Comparison of ENCODE assay signal across 8 cellular contexts in the genomic region with DNA sequence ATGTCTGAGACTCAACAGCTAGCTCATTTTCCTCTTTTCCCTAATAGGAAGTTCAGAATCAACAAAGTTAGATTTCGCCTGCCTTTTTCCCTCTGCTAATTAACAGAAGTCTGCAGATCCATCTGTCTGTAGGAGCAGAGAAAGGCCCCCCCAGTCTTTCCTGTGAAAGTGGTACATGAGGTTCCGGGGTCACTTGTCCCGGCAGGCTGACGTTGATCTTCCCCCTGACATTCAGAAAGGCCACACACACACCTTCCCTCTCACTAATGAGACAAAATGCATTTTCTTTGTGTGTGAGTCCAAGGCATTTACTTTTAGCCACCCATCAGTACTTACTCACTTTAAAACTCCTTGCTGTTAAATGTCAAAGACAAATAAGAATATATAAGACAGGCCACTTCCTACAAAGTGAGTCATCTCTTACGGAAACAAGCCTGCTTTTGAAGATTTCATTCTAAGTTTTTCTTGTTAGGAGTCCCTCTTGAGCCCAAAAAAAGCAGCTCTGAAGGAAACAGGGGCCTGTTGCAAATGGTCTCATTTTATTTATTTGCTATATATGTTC.
DNase-seq lines count a peak whose midpoint lies in the region; ATAC-seq and TF ChIP-seq lines count a peak whose summit lies in the region.

No MANE protein-coding gene starts in this region.

- peak overlapping the region; percentile 93 for H3K27ac ChIP-seq in psoas muscle

- TF ChIP-seq CTCF in psoas muscle (IDR thresholded peaks at IDR 0.05) = no peak

- ATAC-seq in psoas muscle = no peak

- H3K9me3 ChIP-seq in psoas muscle = no peaks in the 10 kb centered on the region

- intact Hi-C loops in psoas muscle (cut with DNase I) = loop anchor here in 1 of 2 donors (5.0 kb wide), 1 partner anchor 50 kb away; no protein-coding TSS in a partner anchor

- peaks cover 66% of the 10 kb centered on the region for H3K4me1 ChIP-seq in psoas muscle

- H3K4me3 ChIP-seq in psoas muscle = no peak overlapping the region

- WGBS in psoas muscle, 3 donors = 67 to 68% (median 67%) methylated on average over 5 of the region's 5 CpGs

- no peaks in the 10 kb centered on the region for H3K27me3 ChIP-seq in psoas muscle (ENCODE audit: insufficient read depth in 3 of 3, low read length in 2 of 3)

- DNase-seq in EL (peak; percentile 48), RPMI7951 (ENCODE audit: low read depth) (peak; percentile 65), dedifferentiated amniotic fluid mesenchymal stem cell (ENCODE audit: extremely low spot score) (peak; percentile 72), psoas muscle (no peak), Ammon's horn (ENCODE audit: low spot score) (no peak), NAMALWA (ENCODE audit: low spot score) (no peak), DMS153 (lab: John Stamatoyannopoulos, UW) (no peak), retina (no peak)

- no peaks in the 10 kb centered on the region for H3K36me3 ChIP-seq in psoas muscle (ENCODE audit: insufficient read depth in 1 of 2, low read depth in 1 of 2)

Comparison
In these comparisons a context has a peak if more than half of its experiments do, and no peak if none do; other contexts are left out.
1. DNase-seq: peak in EL (single experiment), RPMI7951 (single experiment) and dedifferentiated amniotic fluid mesenchymal stem cell (single experiment); none in psoas muscle (0 of 2), Ammon's horn (single experiment), NAMALWA (single experiment), DMS153 (single experiment) and retina (single experiment).